In genomic region chr12:4441355-4442330, GRCh38 we compare ENCODE assay signal across 1 cellular context.
TF ChIP-seq lines count a peak whose summit lies in the region.

No MANE protein-coding gene starts in this region.

TF ChIP-seq in GM23338, 12 proteins besides CTCF, POLR2A, EP300 and RAD21 (continued from another document):
- no peak for TF ChIP-seq STAT1 (IDR thresholded peaks at IDR 0.05; ENCODE audit: unreplicated experiment)
- TF ChIP-seq ZNF331 (CRISPR knock-in tag; IDR thresholded peaks at IDR 0.05; ENCODE audit: low read depth) = no peak
- no peak for TF ChIP-seq NANOG (IDR thresholded peaks at IDR 0.05; ENCODE audit: borderline replicate concordance)
- TF ChIP-seq EZH2 (IDR thresholded peaks at IDR 0.05; ENCODE audit: low read depth, unreplicated experiment) = no peak
- TF ChIP-seq CREB1 (CRISPR knock-in tag; IDR thresholded peaks at IDR 0.05; ENCODE audit: low read depth) = no peak
- TF ChIP-seq REST (IDR thresholded peaks at IDR 0.05; ENCODE audit: unreplicated experiment) = no peak
